ENCODE assay signal across 14 cellular contexts in the genomic region with DNA sequence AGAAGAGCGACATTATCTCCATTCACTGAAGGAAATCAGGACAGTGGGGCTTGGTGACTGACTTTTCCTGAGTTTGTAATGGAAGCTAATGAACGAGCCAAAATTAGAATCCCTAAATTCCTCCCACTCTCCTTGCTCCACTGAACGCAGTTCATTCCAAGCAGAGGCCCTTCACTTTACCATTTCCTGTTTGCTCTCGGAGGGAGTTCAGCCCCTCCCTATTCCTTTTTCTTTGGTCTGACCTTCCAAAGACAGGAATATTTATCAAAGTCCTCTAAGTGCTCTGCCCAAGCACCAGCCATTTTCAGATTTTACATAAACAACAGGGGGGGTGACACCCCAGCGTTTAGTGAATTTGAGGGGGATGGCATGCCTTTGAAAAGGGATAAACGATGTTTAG. TPM values are rescaled to one million over a fixed set of nuclear protein-coding genes. Genes with fewer than 3 reads are reported as not detected.
DNase-seq lines count a peak whose midpoint lies in the region; ATAC-seq and TF ChIP-seq lines count a peak whose summit lies in the region.
"Had no signal": no experiment of that assay in that cellular context is flagged by ENCODE, and none has a peak within 500 bp of the region (broad histone marks: within the 10 kb centered on the region; RNA-seq: fewer than 3 reads in every experiment).

No MANE protein-coding gene starts in this region.

- DNase-seq in NCI-H2227 (lab: John Stamatoyannopoulos, UW; ENCODE audit: unreplicated experiment) (peak; percentile 39), hepatocyte (ENCODE audit: low spot score) (peak; percentile 9), nephron progenitor cell (peak; percentile 17), DMS79 treated with DMSO at 0.1 percent for 48 hours (lab: John Stamatoyannopoulos, UW) (no peak), amniotic stem cell (lab: John Stamatoyannopoulos, UW) (no peak), erythroblast (lab: John Stamatoyannopoulos, UW) (no peak)
- DNase-seq: activated gamma-delta T cell; NCI-H446 treated with DMSO at 0.1 percent for 48 hours; PC-3; stimulated activated CD4-positive, alpha-beta T cell treated with anti-CD3 and anti-CD28 coated beads, Interleukin-2, amount 100 ng/mL, for 48 hours had no signal

- peak overlapping the region; percentile 53 for H2AFZ ChIP-seq in hepatocyte

- no peaks in the 10 kb centered on the region for H3K36me3 ChIP-seq in ES-I3 (ENCODE audit: insufficient read depth, low read length)
- H3K36me3 ChIP-seq in hepatocyte (replicated peaks; ENCODE audit: insufficient read depth, low read depth): no peaks in the 10 kb centered on the region
- no peaks in the 10 kb centered on the region for H3K36me3 ChIP-seq in gastroesophageal sphincter
- H3K36me3 ChIP-seq: thoracic aorta had no signal

- TF ChIP-seq CTCF in hepatocyte (IDR thresholded peaks at IDR 0.05; ENCODE audit: poor library complexity) (no peak), nephron progenitor cell (IDR thresholded peaks at IDR 0.05) (no peak), gastroesophageal sphincter (IDR thresholded peaks at IDR 0.05) (no peak)

- peak overlapping the region; percentile 44 for H3K9ac ChIP-seq in ES-I3 (ENCODE audit: low read depth, low read length)

- no peak overlapping the region for H3K4me3 ChIP-seq in hepatocyte
- no peak overlapping the region for H3K4me3 ChIP-seq in gastroesophageal sphincter
- H3K4me3 ChIP-seq: thoracic aorta had no signal

- H3K27me3 ChIP-seq in hepatocyte (no peaks in the 10 kb centered on the region), gastroesophageal sphincter (no peaks in the 10 kb centered on the region)

- TF ChIP-seq EP300 in gastroesophageal sphincter (IDR thresholded peaks at IDR 0.05): no peak

- TF ChIP-seq POLR2A in gastroesophageal sphincter (IDR thresholded peaks at IDR 0.05): no peak
- no peak for TF ChIP-seq POLR2A in erythroblast (IDR thresholded peaks at IDR 0.05; ENCODE audit: low read length)

- H4K20me1 ChIP-seq in hepatocyte (ENCODE audit: insufficient read depth, poor library complexity, severe bottlenecking): no peaks in the 10 kb centered on the region

- ATAC-seq in gastroesophageal sphincter: no peak
- ATAC-seq: PC-3 had no signal

- 19% methylated on average over 6 of the region's 6 CpGs for WGBS in hepatocyte (ENCODE audit: low lambda C conversion rate, missing lambda C conversion rate)
- 15 to 23% methylated on average over 6 of the region's 6 CpGs for WGBS in gastroesophageal sphincter (ENCODE audit: low coverage in 1 of 2), 2 donors

- no peaks in the 10 kb centered on the region for H3K9me3 Mint-ChIP-seq in nephron progenitor cell

- peaks cover 4% of the 10 kb centered on the region for H3K36me3 Mint-ChIP-seq in nephron progenitor cell (ENCODE audit: low read depth)

- peak overlapping the region; percentile 43 for H3K4me2 ChIP-seq in hepatocyte

- H3K4me1 Mint-ChIP-seq in nephron progenitor cell: peaks cover 63% of the 10 kb centered on the region

- H3K79me2 ChIP-seq in hepatocyte: no peaks in the 10 kb centered on the region

- H3K27ac ChIP-seq in hepatocyte: peak overlapping the region; percentile 36
- no peak overlapping the region for H3K27ac ChIP-seq in gastroesophageal sphincter
- H3K27ac ChIP-seq: thoracic aorta had no signal

- no peaks in the 10 kb centered on the region for H3K27me3 Mint-ChIP-seq in nephron progenitor cell (ENCODE audit: low read depth, poor library complexity)

- H3K27ac Mint-ChIP-seq in nephron progenitor cell: peak overlapping the region; percentile 58

- peak overlapping the region; percentile 47 for H3K4me3 Mint-ChIP-seq in nephron progenitor cell

- H3K9me2 ChIP-seq in hepatocyte (replicated peaks; ENCODE audit: insufficient read depth): no peaks in the 10 kb centered on the region

- H3K9me3 ChIP-seq in ES-I3 (ENCODE audit: control insufficient read depth, insufficient read depth, low read length) (no peaks in the 10 kb centered on the region), hepatocyte (ENCODE audit: low read depth) (no peaks in the 10 kb centered on the region), gastroesophageal sphincter (no peaks in the 10 kb centered on the region)
- H3K9me3 ChIP-seq: thoracic aorta had no signal

- H3K4me1 ChIP-seq in ES-I3 (ENCODE audit: insufficient read depth, low read length) (peaks cover 16% of the 10 kb centered on the region), hepatocyte (ENCODE audit: insufficient read depth) (no peaks in the 10 kb centered on the region), gastroesophageal sphincter (peaks cover 0 to 7% (median 0%) of the 10 kb centered on the region in 3 donors)

RNA-seq across cellular contexts. Expression of a gene that starts 24.0 kb away (rescaled TPM):
- 31.0 and 34.9 TPM in 2 replicates for total RNA-seq in hepatocyte
- 8.5 and 9.1 TPM in 2 replicates for polyA plus RNA-seq in hepatocyte
- total RNA-seq in gastroesophageal sphincter: 10 to 100 TPM; 48.7 to 81.9 (median 52.8) TPM
- total RNA-seq: activated CD8-positive, alpha-beta memory T cell treated with anti-CD3 and anti-CD28 coated beads for 36 hours had no signal

Comparison
In these comparisons a context has a peak if more than half of its experiments do, and no peak if none do; other contexts are left out.
1. DNase-seq: peak in NCI-H2227 (single experiment), hepatocyte (single experiment) and nephron progenitor cell (single experiment); none in DMS79 treated with DMSO at 0.1 percent for 48 hours (single experiment), amniotic stem cell (single experiment) and erythroblast (0 of 2).